13 cellular contexts compared by ENCODE assay signal in the genomic region with DNA sequence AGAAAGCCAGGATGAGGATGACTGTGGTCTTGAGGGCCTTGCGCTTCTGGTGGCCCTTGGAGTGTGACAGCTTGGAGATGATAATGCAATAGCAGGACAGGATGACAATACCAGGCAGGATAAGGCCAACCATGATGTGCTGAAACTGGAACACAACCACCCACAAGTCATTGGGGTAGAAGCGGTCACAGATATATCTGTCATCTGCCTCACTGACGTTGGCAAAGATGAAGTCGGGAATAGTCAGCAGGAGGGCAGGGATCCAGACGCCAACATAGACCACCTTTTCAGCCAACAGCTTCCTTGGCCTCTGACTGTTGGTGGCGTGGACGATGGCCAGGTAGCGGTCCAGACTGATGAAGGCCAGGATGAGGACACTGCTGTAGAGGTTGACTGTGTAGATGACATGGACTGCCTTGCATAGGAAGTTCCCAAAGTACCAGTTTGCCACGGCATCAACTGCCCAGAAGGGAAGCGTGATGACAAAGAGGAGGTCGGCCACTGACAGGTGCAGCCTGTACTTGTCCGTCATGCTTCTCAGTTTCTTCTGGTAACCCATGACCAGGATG. TPM values are rescaled to one million over a fixed set of nuclear protein-coding genes. Genes with fewer than 3 reads are reported as not detected.
A peak's percentile ranks its signal among the peaks of the same experiment; 100 is the strongest.
DNase-seq lines count a peak whose midpoint lies in the region; ATAC-seq and FAIRE-seq lines count a peak whose summit lies in the region.
"Had no signal": no experiment of that assay in that cellular context is flagged by ENCODE, and none has a peak within 500 bp of the region (broad histone marks: within the 10 kb centered on the region; RNA-seq: fewer than 3 reads in every experiment).

No MANE protein-coding gene starts in this region.

- H3K4me2 ChIP-seq in BLaER1 treated with 17β-estradiol and CSF1 and Interleukin-3, amounts not matched to agents 10 nM and 100 nM: peak overlapping the region; percentile 87 to 99 (median 96)
- H3K4me2 ChIP-seq in Karpas-422 (ENCODE audit: low read depth, low read length, poor library complexity, severe bottlenecking): no peak overlapping the region

- ATAC-seq in naive B cell (ENCODE audit: low read depth in 2 of 2) (no peak), HG02981 (IDR thresholded peaks at IDR 0.05; ENCODE audit: unreplicated experiment) (no peak)

- peak overlapping the region; percentile 40 for H3K27ac Mint-ChIP-seq in activated T-helper 1 cell treated with anti-CD3 and anti-CD28 coated beads, Interleukin-12 subunit alpha, Interleukin-12 subunit beta, Interleukin-2, Interleukin-4 antibody, amounts not matched to agents 30 ng/mL and 10 ng/mL and 1 ng/mL, durations not matched to agents 14 hours and 24 hours and 36 hours
- H3K27ac Mint-ChIP-seq in naive B cell: peak overlapping the region; percentile 94 to 100 (median 99)

- H3K9me2 ChIP-seq in Karpas-422 (replicated peaks; ENCODE audit: insufficient read depth, low read length): no peaks in the 10 kb centered on the region

- peaks cover 4% of the 10 kb centered on the region for H3K27me3 Mint-ChIP-seq in activated T-helper 1 cell treated with anti-CD3 and anti-CD28 coated beads, Interleukin-12 subunit alpha, Interleukin-12 subunit beta, Interleukin-2, Interleukin-4 antibody, amounts not matched to agents 30 ng/mL and 10 ng/mL and 1 ng/mL, durations not matched to agents 14 hours and 24 hours and 36 hours (ENCODE audit: insufficient read depth)
- peaks cover 0 to 4% (median 0%) of the 10 kb centered on the region in 3 donors for H3K27me3 Mint-ChIP-seq in naive B cell

- no peak overlapping the region for H2AFZ ChIP-seq in Karpas-422 (ENCODE audit: low read length)

- H3K4me1 Mint-ChIP-seq in activated T-helper 1 cell treated with anti-CD3 and anti-CD28 coated beads, Interleukin-12 subunit alpha, Interleukin-12 subunit beta, Interleukin-2, Interleukin-4 antibody, amounts not matched to agents 30 ng/mL and 10 ng/mL and 1 ng/mL, durations not matched to agents 14 hours and 24 hours and 36 hours (ENCODE audit: low read depth): peaks cover 58% of the 10 kb centered on the region
- peaks cover 67 to 77% (median 72%) of the 10 kb centered on the region in 3 donors for H3K4me1 Mint-ChIP-seq in naive B cell

- no peaks in the 10 kb centered on the region for H3K9me3 Mint-ChIP-seq in activated T-helper 1 cell treated with anti-CD3 and anti-CD28 coated beads, Interleukin-12 subunit alpha, Interleukin-12 subunit beta, Interleukin-2, Interleukin-4 antibody, amounts not matched to agents 30 ng/mL and 10 ng/mL and 1 ng/mL, durations not matched to agents 14 hours and 24 hours and 36 hours
- peaks cover 0 to 7% (median 2%) of the 10 kb centered on the region in 7 donors for H3K9me3 Mint-ChIP-seq in naive B cell

- peak; percentile 14 for FAIRE-seq in GM19239 (lab: Jason Lieb, UNC)
- FAIRE-seq: HTR-8/SVneo had no signal

- H3K9ac ChIP-seq in BLaER1 treated with 17β-estradiol and CSF1 and Interleukin-3, amounts not matched to agents 10 nM and 100 nM: peak overlapping the region in 9 of 11 experiments; percentile 89 to 93 (median 92); a peak in 16 of 22 replicates
- H3K9ac ChIP-seq in Karpas-422 (ENCODE audit: low read length): no peak overlapping the region

- H3K9me3 ChIP-seq in BLaER1 treated with 17β-estradiol and CSF1 and Interleukin-3, amounts not matched to agents 10 nM and 100 nM (replicated peaks in 1 of 11): no peaks in the 10 kb centered on the region; a peak in 1 of 22 replicates
- no peaks in the 10 kb centered on the region for H3K9me3 ChIP-seq in Karpas-422 (ENCODE audit: low read length)

- H3K27me3 ChIP-seq in BLaER1 treated with 17β-estradiol and CSF1 and Interleukin-3, amounts not matched to agents 10 nM and 100 nM: no peaks in the 10 kb centered on the region
- H3K27me3 ChIP-seq in Karpas-422 (ENCODE audit: low read length): 0 out of 2 replicates have a peak, but pooled peaks cover 2% of the 10 kb centered on the region

- intact Hi-C loops in activated T-helper 1 cell treated with anti-CD3 and anti-CD28 coated beads, Interleukin-12 subunit alpha, Interleukin-12 subunit beta, Interleukin-2, Interleukin-4 antibody, amounts not matched to agents 30 ng/mL and 10 ng/mL and 1 ng/mL, durations not matched to agents 14 hours and 24 hours and 36 hours (cut with micrococcal nuclease): loop anchor here (5.0 kb wide), 3 partner anchors 108 to 373 kb away; partner anchors contain the start of gene UBXN4
- intact Hi-C loops in posterior vena cava (cut with DNase I): no loop called here

- no peaks in the 10 kb centered on the region for H3K79me2 ChIP-seq in Karpas-422 (ENCODE audit: low read length)

- H3K4me3 Mint-ChIP-seq in activated T-helper 1 cell treated with anti-CD3 and anti-CD28 coated beads, Interleukin-12 subunit alpha, Interleukin-12 subunit beta, Interleukin-2, Interleukin-4 antibody, amounts not matched to agents 30 ng/mL and 10 ng/mL and 1 ng/mL, durations not matched to agents 14 hours and 24 hours and 36 hours: peak overlapping the region; percentile 97
- peak overlapping the region; percentile 84 to 100 (median 98) for H3K4me3 Mint-ChIP-seq in naive B cell

- H3K36me3 Mint-ChIP-seq in activated T-helper 1 cell treated with anti-CD3 and anti-CD28 coated beads, Interleukin-12 subunit alpha, Interleukin-12 subunit beta, Interleukin-2, Interleukin-4 antibody, amounts not matched to agents 30 ng/mL and 10 ng/mL and 1 ng/mL, durations not matched to agents 14 hours and 24 hours and 36 hours (ENCODE audit: low read depth): peaks cover 37% of the 10 kb centered on the region
- H3K36me3 Mint-ChIP-seq in naive B cell: peaks cover 30 to 32% of the 10 kb centered on the region in 2 donors

- DNase-seq in GM19239 (ENCODE audit: insufficient read length, low spot score) (no peak), naive B cell (no peak), Karpas-422 (no peak), NCI-H524 treated with DMSO at 0.1 percent for 48 hours (lab: John Stamatoyannopoulos, UW) (no peak), posterior vena cava (ENCODE audit: low spot score) (no peak)
- DNase-seq in activated T-helper 1 cell treated with anti-CD3 and anti-CD28 coated beads, Interleukin-12 subunit alpha, Interleukin-12 subunit beta, Interleukin-2, Interleukin-4 antibody, amounts not matched to agents 30 ng/mL and 10 ng/mL and 1 ng/mL, durations not matched to agents 14 hours and 24 hours and 36 hours (ENCODE audit: low spot score): no peak
- DNase-seq: activated CD8-positive, alpha-beta memory T cell treated with anti-CD3 and anti-CD28 coated beads for 24 hours; COR-L47; foreskin melanocyte had no signal

- peaks cover 46 to 76% (median 53%) of the 10 kb centered on the region in 10 experiments for H3K4me1 ChIP-seq in BLaER1 treated with 17β-estradiol and CSF1 and Interleukin-3, amounts not matched to agents 10 nM and 100 nM
- peaks cover 41% of the 10 kb centered on the region for H3K4me1 ChIP-seq in Karpas-422 (ENCODE audit: low read length)

- H3K36me3 ChIP-seq in BLaER1 treated with 17β-estradiol and CSF1 and Interleukin-3, amounts not matched to agents 10 nM and 100 nM: peaks cover 15 to 37% (median 30%) of the 10 kb centered on the region in 11 experiments
- no peaks in the 10 kb centered on the region for H3K36me3 ChIP-seq in Karpas-422 (ENCODE audit: insufficient read depth, low read length)
- H3K36me3 ChIP-seq: SJSA1 had no signal

- peak overlapping the region in 8 of 11 experiments; percentile 85 to 91 (median 88); a peak in 16 of 22 replicates for H3K27ac ChIP-seq in BLaER1 treated with 17β-estradiol and CSF1 and Interleukin-3, amounts not matched to agents 10 nM and 100 nM
- no peak overlapping the region for H3K27ac ChIP-seq in Karpas-422 (ENCODE audit: low read length)
- H3K27ac ChIP-seq: SJSA1 had no signal

- peaks cover 15 to 49% (median 37%) of the 10 kb centered on the region in 11 experiments; a peak in 20 of 22 replicates for H4K20me1 ChIP-seq in BLaER1 treated with 17β-estradiol and CSF1 and Interleukin-3, amounts not matched to agents 10 nM and 100 nM
- no peaks in the 10 kb centered on the region; the same call in 1 of the 2 replicates for H4K20me1 ChIP-seq in Karpas-422 (ENCODE audit: insufficient read depth, low read depth, low read length)

- H3K4me3 ChIP-seq in BLaER1 treated with 17β-estradiol and CSF1 and Interleukin-3, amounts not matched to agents 10 nM and 100 nM: peak overlapping the region; percentile 67 to 94 (median 89)
- H3K4me3 ChIP-seq in Karpas-422 (ENCODE audit: low read length): no peak overlapping the region
- H3K4me3 ChIP-seq: SJSA1 had no signal

RNA-seq across cellular contexts. Expression of gene CXCR4, which starts 2.7 kb away (rescaled TPM):
- 83.3 and 86.3 TPM in 2 replicates for total RNA-seq in activated T-helper 1 cell treated with anti-CD3 and anti-CD28 coated beads, Interleukin-12 subunit alpha, Interleukin-12 subunit beta, Interleukin-2, Interleukin-4 antibody, amounts not matched to agents 30 ng/mL and 10 ng/mL and 1 ng/mL, durations not matched to agents 14 hours and 24 hours and 36 hours
- polyA plus RNA-seq in naive B cell (ENCODE audit: low read depth in 6 of 6): 1,000 to 10,000 TPM; 1,969 to 4,468 (median 2,782) TPM
- total RNA-seq in Karpas-422 (2014; rRNA removed; shearing (Covaris generic); ENCODE audit: low replicate concordance): 0.97 and 2.1 TPM in 2 replicates
- 1 to 10 TPM; 7.8 to 8.3 TPM for total RNA-seq in posterior vena cava
